13 cellular contexts compared by ENCODE assay signal in genomic region chr1:117017648-117018047, GRCh38. TPM values are rescaled to one million over a fixed set of nuclear protein-coding genes. Genes with fewer than 3 reads are reported as not detected.
A peak's percentile ranks its signal among the peaks of the same experiment; 100 is the strongest.
DNase-seq lines count a peak whose midpoint lies in the region; ATAC-seq and TF ChIP-seq lines count a peak whose summit lies in the region.
"Had no signal": no experiment of that assay in that cellular context is flagged by ENCODE, and none has a peak within 500 bp of the region (broad histone marks: within the 10 kb centered on the region; RNA-seq: fewer than 3 reads in every experiment).

No MANE protein-coding gene starts in this region.

- no peaks in the 10 kb centered on the region for H3K4me1 ChIP-seq in H9 (ENCODE audit: insufficient read depth, low read length)

- no peak overlapping the region for H3K4ac ChIP-seq in H9 (ENCODE audit: low read depth, low read length)

- no peak overlapping the region for H3K23ac ChIP-seq in H9 (ENCODE audit: insufficient read length, low read depth, low read length)

- H3K56ac ChIP-seq in H9 (ENCODE audit: insufficient read length, low read depth, low read length), result no peak overlapping the region

- no peak overlapping the region for H3K18ac ChIP-seq in H9 (ENCODE audit: insufficient read length, low read depth, low read length)

- no peak overlapping the region for H3K27ac ChIP-seq in H9 (ENCODE audit: insufficient read length, low read depth, low read length)
- H3K27ac ChIP-seq: KMS-11 had no signal

- WGBS in H9 (ENCODE audit: extremely low coverage, insufficient read length, low lambda C conversion rate), result no CpG with 5 or more reads among the region's 3 CpGs

- H4K5ac ChIP-seq in H9 (ENCODE audit: insufficient read length, low read depth, low read length), result no peak overlapping the region

- intact Hi-C loops in left cardiac atrium (cut with DNase I), result no loop called here

- H3K4me3 Mint-ChIP-seq in stimulated activated naive CD8-positive, alpha-beta T cell treated with anti-CD3 and anti-CD28 coated beads, Interleukin-15, amount 100 ng/mL, for 72 hours, result no peak overlapping the region
- H3K4me3 Mint-ChIP-seq in H9, result no peak overlapping the region
- H3K4me3 Mint-ChIP-seq: type B pancreatic cell had no signal

- H3T11ph ChIP-seq in H9 (ENCODE audit: low read length), result no peak overlapping the region

- no peak for TF ChIP-seq CTCF in H9 (conservative IDR thresholded peaks at IDR 0.05)

- no peak overlapping the region for H3K9ac ChIP-seq in H9 (ENCODE audit: extremely low read depth, insufficient read length, low read length)
- H3K9ac ChIP-seq: KMS-11 had no signal

- H2BK12ac ChIP-seq in H9 (ENCODE audit: insufficient read length, low read depth, low read length), result no peak overlapping the region

- H3K9me3 ChIP-seq in H9 (ENCODE audit: control insufficient read depth, low read depth, low read length), result no peaks in the 10 kb centered on the region
- H3K9me3 ChIP-seq: Caco-2 had no signal

- H3K9me3 Mint-ChIP-seq in stimulated activated naive CD8-positive, alpha-beta T cell treated with anti-CD3 and anti-CD28 coated beads, Interleukin-15, amount 100 ng/mL, for 72 hours, result peaks cover 0 to 5% of the 10 kb centered on the region in 2 donors
- H3K9me3 Mint-ChIP-seq in H9, result no peaks in the 10 kb centered on the region
- H3K9me3 Mint-ChIP-seq: type B pancreatic cell had no signal

- H2BK5ac ChIP-seq in H9 (ENCODE audit: insufficient read length, low read length), result no peak overlapping the region

- H2AK5ac ChIP-seq in H9 (ENCODE audit: insufficient read length, low read length), result no peak overlapping the region

- H2BK15ac ChIP-seq in H9 (ENCODE audit: low read depth, low read length), result no peak overlapping the region

- no peak for DNase-seq in stimulated activated naive CD8-positive, alpha-beta T cell treated with anti-CD3 and anti-CD28 coated beads, Interleukin-15, Interleukin-2, amounts not matched to agents 100 U/mL and 50 U/mL, for 24 hours
- no peak for DNase-seq in stimulated activated naive CD8-positive, alpha-beta T cell treated with anti-CD3 and anti-CD28 coated beads, Interleukin-15, amount 100 ng/mL, for 72 hours
- DNase-seq in left cardiac atrium, result peak; percentile 30
- DNase-seq in HuH-7.5 (ENCODE audit: low spot score), result no peak
- DNase-seq in H9, result no peak
- DNase-seq in H4 (ENCODE audit: low spot score), result no peak
- DNase-seq in NCI-H446 (lab: John Stamatoyannopoulos, UW), result no peak
- DNase-seq: Caco-2; NCI-H1930; stimulated activated CD4-positive, alpha-beta T cell treated with anti-CD3 and anti-CD28 coated beads, Interleukin-12 subunit alpha, Interleukin-12 subunit beta, amount 100 ng/mL, for 4 hours had no signal

- no peak overlapping the region for H3K4me2 ChIP-seq in H9 (ENCODE audit: insufficient read depth, insufficient read length, low read length)
- H3K4me2 ChIP-seq: KMS-11 had no signal

- H3K27ac Mint-ChIP-seq in stimulated activated naive CD8-positive, alpha-beta T cell treated with anti-CD3 and anti-CD28 coated beads, Interleukin-15, amount 100 ng/mL, for 72 hours, result peak overlapping the region in 1 of 2 donors; percentile 7
- H3K27ac Mint-ChIP-seq in H9, result no peak overlapping the region
- H3K27ac Mint-ChIP-seq: type B pancreatic cell had no signal

- no peak overlapping the region for H2BK20ac ChIP-seq in H9 (ENCODE audit: low read depth, low read length, poor library complexity, severe bottlenecking)

- no peak overlapping the region for H3K14ac ChIP-seq in H9 (ENCODE audit: insufficient read depth, low read length)

- H3K27me3 ChIP-seq in H9 (ENCODE audit: insufficient read depth, low read length), result no peaks in the 10 kb centered on the region

- H2AFZ ChIP-seq in H9 (ENCODE audit: low read length), result no peak overlapping the region

- peaks cover 48% of the 10 kb centered on the region for H3K4me1 Mint-ChIP-seq in stimulated activated naive CD8-positive, alpha-beta T cell treated with anti-CD3 and anti-CD28 coated beads, Interleukin-15, amount 100 ng/mL, for 72 hours
- peaks cover 6 to 9% of the 10 kb centered on the region in 2 experiments for H3K4me1 Mint-ChIP-seq in H9

- no peaks in the 10 kb centered on the region for H3K23me2 ChIP-seq in H9 (ENCODE audit: insufficient read length, low read depth, low read length, poor library complexity, severe bottlenecking)

- no peaks in the 10 kb centered on the region for H4K20me1 ChIP-seq in H9 (ENCODE audit: control insufficient read depth, insufficient read depth, insufficient read length)

- ATAC-seq in stimulated activated naive CD8-positive, alpha-beta T cell treated with anti-CD3 and anti-CD28 coated beads, Interleukin-15, Interleukin-2, amounts not matched to agents 100 U/mL and 50 U/mL, for 24 hours, result peak; percentile 20
- no peak for ATAC-seq in stimulated activated naive CD8-positive, alpha-beta T cell treated with anti-CD3 and anti-CD28 coated beads, Interleukin-15, amount 100 ng/mL, for 72 hours
- ATAC-seq in HG03045 (IDR thresholded peaks at IDR 0.05; ENCODE audit: unreplicated experiment) (peak; percentile 71), left cardiac atrium (peak; percentile 8 to 90)

- H3K27me3 Mint-ChIP-seq in stimulated activated naive CD8-positive, alpha-beta T cell treated with anti-CD3 and anti-CD28 coated beads, Interleukin-15, amount 100 ng/mL, for 72 hours, result no peaks in the 10 kb centered on the region
- H3K27me3 Mint-ChIP-seq in H9 (ENCODE audit: low read depth), result no peaks in the 10 kb centered on the region
- H3K27me3 Mint-ChIP-seq: type B pancreatic cell had no signal

- no peak overlapping the region for H4K91ac ChIP-seq in H9 (ENCODE audit: insufficient read length, low read depth, low read length)

- H3K79me1 ChIP-seq in H9 (ENCODE audit: insufficient read depth, low read depth, low read length, poor library complexity, severe bottlenecking), result no peaks in the 10 kb centered on the region

- H3K36me3 Mint-ChIP-seq in H9 (ENCODE audit: insufficient read depth in 1 of 3, low read depth in 3 of 3), result no peaks in the 10 kb centered on the region

- no peaks in the 10 kb centered on the region for H3K79me2 ChIP-seq in H9 (ENCODE audit: insufficient read depth, low read length)

- no peak overlapping the region for H4K8ac ChIP-seq in H9 (replicated peaks; ENCODE audit: insufficient read length, low read depth, low read length)

- H2BK120ac ChIP-seq in H9 (ENCODE audit: low read depth, low read length, poor library complexity, severe bottlenecking), result no peak overlapping the region

RNA-seq across cellular contexts. Expression of gene CD101, which starts 16.1 kb away (rescaled TPM):
- 1 to 10 TPM; 1.1 to 3.1 TPM for total RNA-seq in left cardiac atrium
- total RNA-seq in H9 (2021), result 1.5 and 1.8 TPM in 2 replicates
- total RNA-seq in H4 (2014; rRNA removed; shearing (Covaris generic)), result 0.12 and 0.62 TPM in 2 replicates

RNA-seq across cellular contexts. Expression of gene TTF2, which starts 42.5 kb away (rescaled TPM):
- total RNA-seq in left cardiac atrium (1 to 10 TPM; 8.0 to 9.4 TPM), H9 (2021) (83.5 and 86.4 TPM in 2 replicates)
- 2.9 and 5.9 TPM in 2 replicates for total RNA-seq in H4 (2014; rRNA removed; shearing (Covaris generic))
